ENCODE assay signal across 22 cellular contexts in the genomic region with DNA sequence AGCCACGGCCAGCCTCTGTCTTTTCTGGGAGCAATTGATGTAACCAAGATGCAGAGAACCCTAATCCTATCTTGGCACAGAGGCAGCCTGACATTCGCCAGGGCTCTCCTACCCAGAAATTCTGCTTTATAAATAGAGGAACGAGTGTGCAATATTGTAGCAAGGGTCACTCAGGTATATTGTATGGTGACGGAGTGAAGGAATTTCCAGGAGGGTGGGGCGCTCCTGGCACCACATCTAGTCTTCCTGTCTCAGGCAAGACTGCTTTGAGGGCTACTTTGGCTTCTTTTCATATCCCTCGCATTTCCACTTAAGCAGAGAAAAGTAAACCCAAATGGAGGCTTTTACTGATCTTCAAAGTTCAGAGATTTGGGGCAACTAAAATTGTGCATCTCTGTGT.
"Had no signal": no experiment of that assay in that cellular context is flagged by ENCODE, and none has a peak within 500 bp of the region (broad histone marks: within the 10 kb centered on the region; RNA-seq: fewer than 3 reads in every experiment).

No MANE protein-coding gene starts in this region.

- H3K9me3 ChIP-seq: lower lobe of right lung, ovary, right atrium auricular region, right lobe of liver, suprapubic skin, thoracic aorta, tibial artery, upper lobe of left lung had no signal

- H3K4me3 ChIP-seq: lower lobe of right lung, ovary, right atrium auricular region, right lobe of liver, suprapubic skin, thoracic aorta, tibial artery, upper lobe of left lung had no signal

- H3K27ac ChIP-seq: lower lobe of right lung, ovary, right atrium auricular region, right lobe of liver, suprapubic skin, thoracic aorta, tibial artery, upper lobe of left lung had no signal

- H3K4me1 ChIP-seq: lower lobe of right lung, right atrium auricular region, right lobe of liver, suprapubic skin, tibial artery, upper lobe of left lung had no signal

- H3K4me1 Mint-ChIP-seq: immature natural killer cell; naive thymus-derived CD4-positive, alpha-beta T cell; stimulated activated effector memory CD8-positive, alpha-beta T cell treated with anti-CD3 and anti-CD28 coated beads, Interleukin-12 subunit alpha, Interleukin-12 subunit beta, amount 100 ng/mL, for 72 hours had no signal

- H3K27me3 ChIP-seq: ovary, right atrium auricular region, right lobe of liver, suprapubic skin, tibial artery, upper lobe of left lung had no signal

- H3K4me3 Mint-ChIP-seq: immature natural killer cell; mesothelial cell of epicardium; naive thymus-derived CD4-positive, alpha-beta T cell; natural killer cell treated with Interleukin-12 subunit alpha and Interleukin-12 subunit beta and Interleukin-15 and Interleukin-18, amount 100 ng/mL, for 72 hours; stimulated activated effector memory CD8-positive, alpha-beta T cell treated with anti-CD3 and anti-CD28 coated beads, Interleukin-12 subunit alpha, Interleukin-12 subunit beta, amount 100 ng/mL, for 72 hours; stimulated activated naive CD8-positive, alpha-beta T cell treated with anti-CD3 and anti-CD28 coated beads, Interleukin-15, Interleukin-2, amounts not matched to agents 100 ng/mL and 50 ng/mL, for 24 hours had no signal

- ATAC-seq: left ventricle myocardium superior; lower lobe of right lung; naive thymus-derived CD4-positive, alpha-beta T cell; natural killer cell treated with Interleukin-12 subunit alpha and Interleukin-12 subunit beta and Interleukin-15 and Interleukin-18, amount 100 ng/mL, for 72 hours; right lobe of liver; stimulated activated effector memory CD8-positive, alpha-beta T cell treated with anti-CD3 and anti-CD28 coated beads, Interleukin-12 subunit alpha, Interleukin-12 subunit beta, amount 100 ng/mL, for 72 hours had no signal

- H3K36me3 Mint-ChIP-seq: immature natural killer cell; natural killer cell treated with Interleukin-12 subunit alpha and Interleukin-12 subunit beta and Interleukin-15 and Interleukin-18, amount 100 ng/mL, for 72 hours had no signal

- DNase-seq: head of caudate nucleus; hippocampal formation; immature natural killer cell; kidney; left ventricle myocardium superior; lower lobe of right lung; mesendoderm; naive thymus-derived CD4-positive, alpha-beta T cell; ovary; right lobe of liver; stimulated activated CD4-positive, alpha-beta T cell treated with anti-CD3 and anti-CD28 coated beads, Interleukin-4, amount 100 ng/mL, for 24 hours; stimulated activated naive CD4-positive, alpha-beta T cell; tibial artery; upper lobe of left lung had no signal

- H3K27ac Mint-ChIP-seq: immature natural killer cell; mesothelial cell of epicardium; naive thymus-derived CD4-positive, alpha-beta T cell; natural killer cell treated with Interleukin-12 subunit alpha and Interleukin-12 subunit beta and Interleukin-15 and Interleukin-18, amount 100 ng/mL, for 72 hours; progenitor cell of endocrine pancreas; stimulated activated effector memory CD8-positive, alpha-beta T cell treated with anti-CD3 and anti-CD28 coated beads, Interleukin-12 subunit alpha, Interleukin-12 subunit beta, amount 100 ng/mL, for 72 hours; stimulated activated naive CD8-positive, alpha-beta T cell treated with anti-CD3 and anti-CD28 coated beads, Interleukin-15, Interleukin-2, amounts not matched to agents 100 ng/mL and 50 ng/mL, for 24 hours had no signal

- H3K36me3 ChIP-seq: lower lobe of right lung, ovary, right atrium auricular region, right lobe of liver, suprapubic skin, thoracic aorta, tibial artery, upper lobe of left lung had no signal
